Comparison of ENCODE assay signal across 19 cellular contexts in genomic region chr17:15307686-15308085, GRCh38. TPM values are rescaled to one million over a fixed set of nuclear protein-coding genes. Genes with fewer than 3 reads are reported as not detected.
"Had no signal": no experiment of that assay in that cellular context is flagged by ENCODE, and none has a peak within 500 bp of the region (broad histone marks: within the 10 kb centered on the region; RNA-seq: fewer than 3 reads in every experiment).

No MANE protein-coding gene starts in this region.

- ATAC-seq: activated CD4-positive, alpha-beta T cell treated with anti-CD3 and anti-CD28 coated beads for 36 hours; activated CD8-positive, alpha-beta T cell treated with anti-CD3 and anti-CD28 coated beads for 36 hours; activated T-cell treated with anti-CD3 and anti-CD28 coated beads, Interleukin-2, amount 50 U/mL, for 4 hours; body of pancreas; natural killer cell; sciatic nerve; T-helper 17 cell; upper lobe of right lung had no signal

- H3K27ac ChIP-seq: body of pancreas, colonic mucosa, SJCRH30, spleen, testis, upper lobe of right lung had no signal

- H3K4me1 ChIP-seq: body of pancreas, colonic mucosa, spleen, testis had no signal

- H3K4me3 ChIP-seq: body of pancreas, colonic mucosa, SJCRH30, spleen, stomach, testis, upper lobe of right lung had no signal

- H3K36me3 ChIP-seq: colonic mucosa, SJCRH30, spleen, stomach, upper lobe of right lung had no signal

- H3K9me3 ChIP-seq: body of pancreas, colonic mucosa, SJCRH30, spleen, stomach, testis, upper lobe of right lung had no signal

- DNase-seq: activated CD4-positive, alpha-beta T cell treated with anti-CD3 and anti-CD28 coated beads for 36 hours; activated CD8-positive, alpha-beta T cell treated with anti-CD3 and anti-CD28 coated beads for 36 hours; activated effector memory CD4-positive, alpha-beta T cell treated with anti-CD3 and anti-CD28 coated beads, Interleukin-2, amount 50 U/mL, for 16 hours; activated T-cell treated with anti-CD3 and anti-CD28 coated beads, Interleukin-2, amount 50 U/mL, for 4 hours; amygdala; body of pancreas; central memory CD4-positive, alpha-beta T cell; colonic mucosa; glutamatergic neuron; kidney glomerular epithelial cell; natural killer cell; SJCRH30; spleen; stomach; T-helper 17 cell; testis; upper lobe of right lung had no signal

- H3K27me3 ChIP-seq: body of pancreas, colonic mucosa, SJCRH30, spleen, stomach, testis, upper lobe of right lung had no signal

RNA-seq across cellular contexts. Expression of gene TEKT3, which starts 33.7 kb away (rescaled TPM):
- total RNA-seq: activated CD4-positive, alpha-beta T cell treated with anti-CD3 and anti-CD28 coated beads for 36 hours; activated CD8-positive, alpha-beta T cell treated with anti-CD3 and anti-CD28 coated beads for 36 hours; body of pancreas; lung microvascular endothelial cell; SJCRH30; T-helper 17 cell; upper lobe of right lung had no signal

RNA-seq across cellular contexts. Expression of gene PMP22, which starts 42.6 kb away (rescaled TPM):
- total RNA-seq: T-helper 17 cell had no signal
